Comparison of ENCODE assay signal across 18 cellular contexts in genomic region chr1:228075801-228076271, GRCh38.
"Had no signal": no experiment of that assay in that cellular context is flagged by ENCODE, and none has a peak within 500 bp of the region (broad histone marks: within the 10 kb centered on the region; RNA-seq: fewer than 3 reads in every experiment).

No MANE protein-coding gene starts in this region.

- H3K36me3 Mint-ChIP-seq: stimulated activated memory B cell treated with anti-CD40 and anti-IgM and Interleukin-4, amounts not matched to agents 10 μg/mL and 1 μg/mL and 100 μg/mL, for 72 hours had no signal

- H3K4me1 ChIP-seq: ascending aorta, foreskin keratinocyte, right lobe of liver had no signal

- H3K27ac ChIP-seq: ascending aorta, coronary artery, foreskin keratinocyte, psoas muscle, right lobe of liver, thoracic aorta, VCaP had no signal

- ATAC-seq: activated naive CD8-positive, alpha-beta T cell treated with anti-CD3 and anti-CD28 coated beads, Interleukin-2, amount 50 U/mL, for 24 hours; foreskin keratinocyte; stimulated activated memory B cell treated with anti-CD40 and anti-IgM and Interleukin-4, amounts not matched to agents 10 μg/mL and 1 μg/mL and 100 μg/mL, for 72 hours had no signal

- H3K27me3 ChIP-seq: ascending aorta, right lobe of liver had no signal

- H3K4me3 Mint-ChIP-seq: activated naive CD4-positive, alpha-beta T cell treated with anti-CD3 and anti-CD28 coated beads for 36 hours; activated naive CD8-positive, alpha-beta T cell treated with anti-CD3 and anti-CD28 coated beads, Interleukin-2, amount 50 U/mL, for 24 hours; nephron progenitor cell; stimulated activated memory B cell treated with anti-CD40 and anti-IgM and Interleukin-4, amounts not matched to agents 10 μg/mL and 1 μg/mL and 100 μg/mL, for 72 hours had no signal

- H3K9me3 ChIP-seq: ascending aorta, psoas muscle, right lobe of liver, thoracic aorta had no signal

- H3K4me3 ChIP-seq: ascending aorta, coronary artery, psoas muscle, right lobe of liver, thoracic aorta had no signal

- H3K27me3 Mint-ChIP-seq: activated naive CD8-positive, alpha-beta T cell treated with anti-CD3 and anti-CD28 coated beads, Interleukin-2, amount 50 U/mL, for 24 hours; stimulated activated memory B cell treated with anti-CD40 and anti-IgM and Interleukin-4, amounts not matched to agents 10 μg/mL and 1 μg/mL and 100 μg/mL, for 72 hours had no signal

- DNase-seq: activated CD4-positive, alpha-beta T cell treated with anti-CD3 and anti-CD28 coated beads, Interleukin-2, amount 50 U/mL, for 1 hour; activated CD4-positive, CD25-positive, alpha-beta regulatory T cell treated with anti-CD3 and anti-CD28 coated beads, Interleukin-2, amount 50 U/mL, for 72 hours; activated naive CD4-positive, alpha-beta T cell treated with anti-CD3 and anti-CD28 coated beads for 36 hours; activated naive CD8-positive, alpha-beta T cell treated with anti-CD3 and anti-CD28 coated beads, Interleukin-2, amount 50 U/mL, for 24 hours; foreskin keratinocyte; hippocampal formation; islet precursor cell; mammary epithelial cell; nephron progenitor cell; right lobe of liver; stimulated activated CD4-positive, alpha-beta T cell treated with anti-CD3 and anti-CD28 coated beads, Interleukin-4, amount 100 ng/mL, for 24 hours; SW 1271 had no signal

- H3K9me3 Mint-ChIP-seq: activated naive CD4-positive, alpha-beta T cell treated with anti-CD3 and anti-CD28 coated beads for 36 hours; activated naive CD8-positive, alpha-beta T cell treated with anti-CD3 and anti-CD28 coated beads, Interleukin-2, amount 50 U/mL, for 24 hours; nephron progenitor cell; stimulated activated memory B cell treated with anti-CD40 and anti-IgM and Interleukin-4, amounts not matched to agents 10 μg/mL and 1 μg/mL and 100 μg/mL, for 72 hours had no signal

- H3K36me3 ChIP-seq: ascending aorta, right lobe of liver, thoracic aorta had no signal

- H3K27ac Mint-ChIP-seq: activated naive CD4-positive, alpha-beta T cell treated with anti-CD3 and anti-CD28 coated beads for 36 hours; activated naive CD8-positive, alpha-beta T cell treated with anti-CD3 and anti-CD28 coated beads, Interleukin-2, amount 50 U/mL, for 24 hours; nephron progenitor cell; stimulated activated memory B cell treated with anti-CD40 and anti-IgM and Interleukin-4, amounts not matched to agents 10 μg/mL and 1 μg/mL and 100 μg/mL, for 72 hours had no signal
